In the genomic region with DNA sequence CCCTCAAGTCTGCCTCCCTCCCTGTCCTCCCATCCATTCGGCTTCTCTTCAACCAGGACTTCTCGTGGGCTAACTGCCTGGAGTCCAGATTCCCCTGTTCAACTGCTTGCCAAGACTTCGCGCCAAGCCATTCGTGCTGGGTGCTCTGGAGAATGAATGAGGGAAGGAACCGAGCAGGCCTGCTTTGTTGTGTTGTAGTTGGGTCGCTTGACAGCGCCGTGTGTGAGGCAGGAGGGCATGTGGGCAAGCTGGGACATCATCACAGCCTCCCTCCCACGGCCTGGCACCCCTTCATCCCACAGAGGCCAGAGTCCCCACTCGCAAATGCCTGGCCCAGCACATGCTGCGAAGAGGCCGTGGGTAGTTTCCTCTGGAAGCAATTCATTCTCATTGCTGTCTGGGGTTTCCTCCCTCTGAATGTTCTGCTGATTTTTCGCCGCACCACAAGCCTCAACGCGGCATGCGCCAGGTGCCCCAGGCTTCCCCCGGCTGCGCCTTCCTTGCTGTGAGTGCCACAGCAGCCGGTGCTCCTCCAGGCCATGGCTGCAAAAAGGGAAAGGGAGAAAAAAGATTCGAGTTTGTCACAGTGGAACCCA, we compare ENCODE assay signal across 15 cellular contexts.
DNase-seq lines count a peak whose midpoint lies in the region; ATAC-seq, FAIRE-seq and TF ChIP-seq lines count a peak whose summit lies in the region.
"Had no signal": no experiment of that assay in that cellular context is flagged by ENCODE, and none has a peak within 500 bp of the region (broad histone marks: within the 10 kb centered on the region; RNA-seq: fewer than 3 reads in every experiment).

No MANE protein-coding gene starts in this region.

- H3K36me3 ChIP-seq in IMR-90 (ENCODE audit: control insufficient read depth, insufficient read depth, low read length): no peaks in the 10 kb centered on the region
- H3K36me3 ChIP-seq in mesenchymal stem cell (ENCODE audit: control insufficient read depth in 1 of 2, insufficient read depth in 2 of 2, low read depth in 1 of 2, low read length in 2 of 2): no peaks in the 10 kb centered on the region
- no peaks in the 10 kb centered on the region for H3K36me3 ChIP-seq in pancreas
- H3K36me3 ChIP-seq: BE2C, brain microvascular endothelial cell, stomach had no signal

- peaks cover 27 to 60% (median 42%) of the 10 kb centered on the region in 3 donors for H3K27me3 Mint-ChIP-seq in CD14-positive monocyte (ENCODE audit: low read depth in 3 of 3)

- ATAC-seq in IMR-90 (ENCODE audit: low read depth) (no peak), pancreas (no peak), HG03571 (IDR thresholded peaks at IDR 0.05; ENCODE audit: unreplicated experiment) (no peak)
- ATAC-seq: mucosa of descending colon had no signal

- intact Hi-C loops in CD14-positive monocyte (cut with micrococcal nuclease): loop anchor here in 1 of 2 donors (10.0 kb wide), 1 partner anchor 46 kb away; no protein-coding TSS in a partner anchor
- intact Hi-C loops in IMR-90 (cut with micrococcal nuclease): no loop called here
- intact Hi-C loops in pancreas (cut with DNase I): no loop called here

- no peak overlapping the region for H2BK20ac ChIP-seq in IMR-90 (ENCODE audit: low read depth, low read length)

- H2AFZ ChIP-seq in IMR-90 (replicated peaks; ENCODE audit: low read length, poor library complexity) (peak overlapping the region; percentile 19), mesenchymal stem cell (ENCODE audit: low read depth, low read length) (no peak overlapping the region)

- FAIRE-seq in pancreas (lab: Jason Lieb, UNC): no peak
- FAIRE-seq: G401.6 had no signal

- in situ Hi-C loops in IMR-90 (cut with MboI; ENCODE audit: low sequenced_read_pairs): no loop called here

- H3K9me3 ChIP-seq in IMR-90 (ENCODE audit: control insufficient read depth, insufficient read depth, low read length): peaks cover 4% of the 10 kb centered on the region; the same call in 1 of the 2 replicates
- no peaks in the 10 kb centered on the region for H3K9me3 ChIP-seq in mesenchymal stem cell (ENCODE audit: control insufficient read depth, low read length)
- no peaks in the 10 kb centered on the region for H3K9me3 ChIP-seq in pancreas
- H3K9me3 ChIP-seq: BE2C, mucosa of descending colon had no signal

- no peak overlapping the region for H2BK12ac ChIP-seq in mesenchymal stem cell (ENCODE audit: low read length in 2 of 2)

- no peaks in the 10 kb centered on the region for H4K20me1 ChIP-seq in IMR-90 (ENCODE audit: insufficient read depth, low read length)

- H3K4me3 Mint-ChIP-seq in CD14-positive monocyte: peak overlapping the region; percentile 34 to 82

- no peak overlapping the region for H2AK9ac ChIP-seq in IMR-90 (replicated peaks; ENCODE audit: low read depth, low read length, poor library complexity)

- H3K36me3 Mint-ChIP-seq in CD14-positive monocyte: peaks cover 12 to 20% of the 10 kb centered on the region in 2 donors

- TF ChIP-seq CTCF in CD14-positive monocyte (IDR thresholded peaks at IDR 0.05): no peak
- TF ChIP-seq CTCF in IMR-90 (conservative IDR thresholded peaks at IDR 0.05; ENCODE audit: low read depth, low read length): no peak
- TF ChIP-seq CTCF in pancreas (IDR thresholded peaks at IDR 0.05): no peak

- peaks cover 3% of the 10 kb centered on the region; the same call in 1 of the 2 replicates for H3K9me1 ChIP-seq in IMR-90 (ENCODE audit: insufficient read depth, low read length)

- no peak overlapping the region for H4K5ac ChIP-seq in IMR-90 (ENCODE audit: low read depth, low read length)

- H3K4me2 ChIP-seq in IMR-90 (ENCODE audit: low read depth, low read length): no peak overlapping the region
- no peak overlapping the region for H3K4me2 ChIP-seq in mesenchymal stem cell (ENCODE audit: low read length, poor library complexity, severe bottlenecking)

- no peak overlapping the region for H2BK5ac ChIP-seq in IMR-90 (ENCODE audit: low read depth, low read length, poor library complexity, severe bottlenecking)
- H2BK5ac ChIP-seq in mesenchymal stem cell (ENCODE audit: low read depth, low read length, poor library complexity, severe bottlenecking): no peak overlapping the region

- H3K4me1 Mint-ChIP-seq in CD14-positive monocyte: peaks cover 36% of the 10 kb centered on the region

- H4K91ac ChIP-seq in IMR-90 (ENCODE audit: insufficient read depth, low read depth, low read length) (no peak overlapping the region), mesenchymal stem cell (ENCODE audit: low read length) (peak overlapping the region; percentile 45)

- H3K56ac ChIP-seq in IMR-90 (ENCODE audit: extremely low read depth, insufficient read depth, low read length): no peak overlapping the region

- peaks cover 0 to 14% (median 5%) of the 10 kb centered on the region in 7 donors for H3K9me3 Mint-ChIP-seq in CD14-positive monocyte

- H3K27me3 ChIP-seq in IMR-90 (ENCODE audit: control insufficient read depth, insufficient read depth, low read length) (no peaks in the 10 kb centered on the region), mesenchymal stem cell (ENCODE audit: control insufficient read depth in 1 of 2, insufficient read depth in 1 of 2, low read length in 2 of 2) (peaks cover 0 to 2% of the 10 kb centered on the region in 2 experiments), pancreas (no peaks in the 10 kb centered on the region)
- H3K27me3 ChIP-seq: BE2C had no signal

- H3K4me1 ChIP-seq in IMR-90 (ENCODE audit: control insufficient read depth, insufficient read depth, low read length): peaks cover 1% of the 10 kb centered on the region; the same call in 1 of the 2 replicates
- peaks cover 1% of the 10 kb centered on the region for H3K4me1 ChIP-seq in mesenchymal stem cell (ENCODE audit: control insufficient read depth, insufficient read depth, low read depth, low read length)
- no peaks in the 10 kb centered on the region for H3K4me1 ChIP-seq in pancreas
- H3K4me1 ChIP-seq: stomach had no signal

- H3K79me1 ChIP-seq in IMR-90 (ENCODE audit: low read depth in 1 of 2, low read length in 2 of 2) (no peaks in the 10 kb centered on the region), mesenchymal stem cell (replicated peaks; ENCODE audit: low read length, poor library complexity, severe bottlenecking) (no peaks in the 10 kb centered on the region)

- no peak overlapping the region for H3K18ac ChIP-seq in IMR-90 (ENCODE audit: low read depth, low read length)
- no peak overlapping the region for H3K18ac ChIP-seq in mesenchymal stem cell (ENCODE audit: low read depth in 1 of 2, low read length in 2 of 2)

- H3K23ac ChIP-seq in IMR-90 (ENCODE audit: low read depth, low read length): no peak overlapping the region
- H3K23ac ChIP-seq in mesenchymal stem cell (ENCODE audit: low read length in 2 of 2): no peak overlapping the region

- POLR2A ChIA-PET in IMR-90 (lab: Charles Lee; ENCODE audit: unreplicated experiment): no interaction called here

- H2AK5ac ChIP-seq in IMR-90 (ENCODE audit: low read depth, low read length) (no peak overlapping the region), mesenchymal stem cell (ENCODE audit: low read length, severe bottlenecking) (no peak overlapping the region)

- DNase-seq in CD14-positive monocyte (ENCODE audit: low spot score) (no peak), IMR-90 (no peak), cerebellum (ENCODE audit: low spot score) (peak; percentile 28), mesenchymal stem cell (no peak), pancreas (no peak), epidermal melanocyte (ENCODE audit: insufficient read length, low spot score) (no peak), ecto neural progenitor cell (ENCODE audit: low spot score) (no peak)
- DNase-seq: activated T-cell treated with anti-CD3 and anti-CD28 coated beads, Interleukin-2, amount 50 U/mL, for 72 hours; BE2C; brain microvascular endothelial cell; KG1; mucosa of descending colon; stomach had no signal

- peak overlapping the region in 3 of 7 donors; percentile 10 to 46 (median 10) for H3K27ac Mint-ChIP-seq in CD14-positive monocyte
- H3K27ac Mint-ChIP-seq: activated T-cell treated with anti-CD3 and anti-CD28 coated beads, Interleukin-2, amount 50 U/mL, for 72 hours had no signal

- H3K27ac ChIP-seq in IMR-90 (ENCODE audit: insufficient read depth, low read length): no peak overlapping the region
- no peak overlapping the region for H3K27ac ChIP-seq in mesenchymal stem cell (ENCODE audit: low read length, poor library complexity, severe bottlenecking)
- H3K27ac ChIP-seq in pancreas: no peak overlapping the region
- H3K27ac ChIP-seq: brain microvascular endothelial cell, stomach had no signal

- no peak overlapping the region for H4K8ac ChIP-seq in IMR-90 (ENCODE audit: low read depth in 2 of 2, low read length in 2 of 2)
- no peak overlapping the region for H4K8ac ChIP-seq in mesenchymal stem cell (ENCODE audit: low read length)

- dilution Hi-C loops in IMR-90 (cut with HindIII; ENCODE audit: low sequenced_read_pairs, unreplicated experiment): no loop called here

- H3K9ac ChIP-seq in IMR-90 (ENCODE audit: low read depth, low read length): no peak overlapping the region
- H3K9ac ChIP-seq in mesenchymal stem cell (ENCODE audit: low read length): no peak overlapping the region

- H3K4me3 ChIP-seq in IMR-90 (ENCODE audit: insufficient read depth, low read depth, low read length) (no peak overlapping the region), mesenchymal stem cell (ENCODE audit: insufficient read depth in 1 of 2, low read depth in 1 of 2, low read length in 2 of 2) (no peak overlapping the region), pancreas (no peak overlapping the region)
- H3K4me3 ChIP-seq: mucosa of descending colon, stomach had no signal

- WGBS in IMR-90 (ENCODE audit: extremely low coverage in 2 of 2, insufficient read length in 1 of 2), 2 experiments: 55% methylated on average over 4 of the region's 22 CpGs; no CpG with 5 or more reads in 1 of the 2 experiments
- 88% methylated on average over 19 of the region's 22 CpGs for WGBS in mesenchymal stem cell
- WGBS in pancreas, 2 donors: 68 to 79% methylated on average over 22 of the region's 22 CpGs

- no peak for TF ChIP-seq RAD21 in IMR-90 (IDR thresholded peaks at IDR 0.05; ENCODE audit: low read length)

- no TSS peak for BruUV-seq in IMR-90 (replicated peaks; lab: Mats Ljungman, UMichigan)

- H3K14ac ChIP-seq in IMR-90 (replicated peaks; ENCODE audit: low read depth, low read length) (no peak overlapping the region), mesenchymal stem cell (ENCODE audit: low read length in 2 of 2) (peak overlapping the region in 1 of 2 experiments; percentile 49)

- CTCF ChIA-PET in IMR-90 (lab: Yijun Ruan, JAX): no interaction called here

- no peak overlapping the region for H2BK120ac ChIP-seq in IMR-90 (ENCODE audit: low read depth, low read length)
- no peak overlapping the region for H2BK120ac ChIP-seq in mesenchymal stem cell (ENCODE audit: low read depth, low read length)

- no peak for TF ChIP-seq POLR2A in IMR-90 (IDR thresholded peaks at IDR 0.05; ENCODE audit: low read depth, low read length)

- H2BK15ac ChIP-seq in IMR-90 (ENCODE audit: low read depth, low read length) (no peak overlapping the region), mesenchymal stem cell (ENCODE audit: low read depth, poor library complexity, severe bottlenecking) (no peak overlapping the region)

- no peak overlapping the region for H3K4ac ChIP-seq in IMR-90 (ENCODE audit: low read depth, low read length)
- no peak overlapping the region for H3K4ac ChIP-seq in mesenchymal stem cell (ENCODE audit: low read depth in 1 of 2, low read length in 2 of 2)

TF ChIP-seq in IMR-90, 13 proteins besides CTCF, POLR2A, EP300 and RAD21 (continues in another document):
- no peak for TF ChIP-seq BHLHE40 (IDR thresholded peaks at IDR 0.05; ENCODE audit: low read depth, low read length)
